ENCODE assay signal across 15 cellular contexts in genomic region chrX:13876652-13877051, GRCh38. TPM values are rescaled to one million over a fixed set of nuclear protein-coding genes. Genes with fewer than 3 reads are reported as not detected.
DNase-seq lines count a peak whose midpoint lies in the region; ATAC-seq and TF ChIP-seq lines count a peak whose summit lies in the region.
"Had no signal": no experiment of that assay in that cellular context is flagged by ENCODE, and none has a peak within 500 bp of the region (broad histone marks: within the 10 kb centered on the region; RNA-seq: fewer than 3 reads in every experiment).

No MANE protein-coding gene starts in this region.

- H3K27me3 ChIP-seq in skeletal muscle satellite cell (ENCODE audit: control insufficient read depth, insufficient read depth, low read length): no peaks in the 10 kb centered on the region
- H3K27me3 ChIP-seq: ascending aorta, Peyer's patch had no signal

- intact Hi-C loops in posterior vena cava (cut with DNase I): no loop called here

- H3K9ac ChIP-seq in skeletal muscle satellite cell (ENCODE audit: low read depth, low read length): no peak overlapping the region

- no peak for TF ChIP-seq CTCF in fibroblast of the aortic adventitia (IDR thresholded peaks at IDR 0.05; ENCODE audit: insufficient read depth, low read length)

- peaks cover 11% of the 10 kb centered on the region for H3K4me1 ChIP-seq in skeletal muscle satellite cell (ENCODE audit: control insufficient read depth, insufficient read depth, low read length)
- H3K4me1 ChIP-seq: ascending aorta, Peyer's patch had no signal

- no peaks in the 10 kb centered on the region for H3K36me3 ChIP-seq in skeletal muscle satellite cell (ENCODE audit: insufficient read depth, low read length)
- H3K36me3 ChIP-seq: ascending aorta, Peyer's patch had no signal

- DNase-seq in H4 (ENCODE audit: low spot score) (peak; percentile 7), SK-N-DZ (ENCODE audit: low spot score) (peak; percentile 31), fibroblast of the aortic adventitia (ENCODE audit: low read depth) (peak; percentile 43), posterior vena cava (ENCODE audit: low spot score) (no peak)
- no peak for DNase-seq in NK-92 treated with Interleukin-12 subunit alpha and Interleukin-12 subunit beta, amount 100 ng/mL, for 24 hours (lab: John Stamatoyannopoulos, UW)
- DNase-seq: activated CD4-positive, alpha-beta T cell treated with anti-CD3 and anti-CD28 coated beads, Interleukin-2, amount 50 U/mL, for 48 hours; effector memory CD8-positive, alpha-beta T cell; NCI-H1105; nephron progenitor cell; Peyer's patch; stimulated activated naive CD8-positive, alpha-beta T cell treated with anti-CD3 and anti-CD28 coated beads, Interleukin-15, amount 100 ng/mL, for 72 hours had no signal

- peak overlapping the region; percentile 40 for H3K4me2 ChIP-seq in skeletal muscle satellite cell (ENCODE audit: low read length)

- H3K9me3 ChIP-seq in skeletal muscle satellite cell (replicated peaks; ENCODE audit: low read length): no peaks in the 10 kb centered on the region
- H3K9me3 ChIP-seq: ascending aorta, Peyer's patch had no signal

- H3K4me3 ChIP-seq in fibroblast of the aortic adventitia (ENCODE audit: low read depth, low read length) (no peak overlapping the region), skeletal muscle satellite cell (ENCODE audit: low read length) (no peak overlapping the region)
- H3K4me3 ChIP-seq: ascending aorta, Peyer's patch had no signal

- ATAC-seq in HG03354 (IDR thresholded peaks at IDR 0.05; ENCODE audit: poor library complexity, severe bottlenecking, unreplicated experiment): no peak
- ATAC-seq: effector memory CD8-positive, alpha-beta T cell; stimulated activated naive CD8-positive, alpha-beta T cell treated with anti-CD3 and anti-CD28 coated beads, Interleukin-15, amount 100 ng/mL, for 72 hours had no signal

RNA-seq across cellular contexts. Expression of gene GPM6B, which starts 59.8 kb away (rescaled TPM):
- 0.04 and 0.18 TPM in 2 replicates for total RNA-seq in H4 (2014; rRNA removed; shearing (Covaris generic))
- 21.9 and 23.5 TPM in 2 replicates for polyA plus RNA-seq in SK-N-DZ (2014; cell fraction: cytosol; rRNA removed)
- polyA plus RNA-seq in SK-N-DZ (2014; cell fraction: nucleus; rRNA removed): 16.9 and 18.2 TPM in 2 replicates
- total RNA-seq in fibroblast of the aortic adventitia (ENCODE audit: low replicate concordance) (0.57 and 10.4 TPM in 2 replicates), posterior vena cava (1 to 10 TPM; 4.1 to 7.6 TPM)
- 2.5 and 44.1 TPM in 2 replicates for total RNA-seq in skeletal muscle satellite cell (2012; rRNA removed)
- total RNA-seq: activated T-helper 2 cell treated with anti-CD3 and anti-CD28 coated beads, Interferon-gamma antibody, Interleukin-2, Interleukin-4, amounts not matched to agents 10 μg/mL and 5 μg/mL and 100 μg/mL, durations not matched to agents 14 hours and 24 hours and 36 hours had no signal

Comparison
In these comparisons a context has a peak if more than half of its experiments do, and no peak if none do; other contexts are left out.
1. DNase-seq: peak in H4 (single experiment), SK-N-DZ (single experiment) and fibroblast of the aortic adventitia (single experiment); none in NK-92 treated with Interleukin-12 subunit alpha and Interleukin-12 subunit beta, amount 100 ng/mL, for 24 hours (single experiment) and posterior vena cava (single experiment).